ENCODE assay signal across 28 cellular contexts in genomic region chr12:30105505-30105904, GRCh38.
"Had no signal": no experiment of that assay in that cellular context is flagged by ENCODE, and none has a peak within 500 bp of the region (broad histone marks: within the 10 kb centered on the region; RNA-seq: fewer than 3 reads in every experiment).

No MANE protein-coding gene starts in this region.

- ATAC-seq: naive thymus-derived CD8-positive, alpha-beta T cell; natural killer cell treated with Interleukin-12 subunit alpha and Interleukin-12 subunit beta and Interleukin-15 and Interleukin-18, amount 100 ng/mL, for 72 hours; pancreas; right lobe of liver; stimulated activated effector memory CD8-positive, alpha-beta T cell treated with anti-CD3 and anti-CD28 coated beads, Interleukin-12 subunit alpha, Interleukin-12 subunit beta, amount 100 ng/mL, for 72 hours; stimulated activated naive B cell treated with anti-CD40 and anti-IgM and Interleukin-4, amounts not matched to agents 10 μg/mL and 1 μg/mL and 100 μg/mL, for 72 hours; upper lobe of right lung had no signal

- H3K27ac Mint-ChIP-seq: naive B cell; naive thymus-derived CD8-positive, alpha-beta T cell; natural killer cell treated with Interleukin-12 subunit alpha and Interleukin-12 subunit beta and Interleukin-15 and Interleukin-18, amount 100 ng/mL, for 72 hours; nephron progenitor cell; stimulated activated effector memory CD8-positive, alpha-beta T cell treated with anti-CD3 and anti-CD28 coated beads, Interleukin-12 subunit alpha, Interleukin-12 subunit beta, amount 100 ng/mL, for 72 hours; stimulated activated naive B cell treated with anti-CD40 and anti-IgM and Interleukin-4, amounts not matched to agents 10 μg/mL and 1 μg/mL and 100 μg/mL, for 72 hours; stimulated activated naive CD8-positive, alpha-beta T cell treated with anti-CD3 and anti-CD28 coated beads, Interleukin-15, Interleukin-2, amounts not matched to agents 100 ng/mL and 50 ng/mL, for 24 hours; type B pancreatic cell had no signal

- H3K4me3 Mint-ChIP-seq: naive B cell; naive thymus-derived CD8-positive, alpha-beta T cell; natural killer cell treated with Interleukin-12 subunit alpha and Interleukin-12 subunit beta and Interleukin-15 and Interleukin-18, amount 100 ng/mL, for 72 hours; nephron progenitor cell; stimulated activated effector memory CD8-positive, alpha-beta T cell treated with anti-CD3 and anti-CD28 coated beads, Interleukin-12 subunit alpha, Interleukin-12 subunit beta, amount 100 ng/mL, for 72 hours; stimulated activated naive B cell treated with anti-CD40 and anti-IgM and Interleukin-4, amounts not matched to agents 10 μg/mL and 1 μg/mL and 100 μg/mL, for 72 hours; stimulated activated naive CD8-positive, alpha-beta T cell treated with anti-CD3 and anti-CD28 coated beads, Interleukin-15, Interleukin-2, amounts not matched to agents 100 ng/mL and 50 ng/mL, for 24 hours; type B pancreatic cell had no signal

- H3K36me3 Mint-ChIP-seq: naive B cell; naive thymus-derived CD8-positive, alpha-beta T cell; natural killer cell treated with Interleukin-12 subunit alpha and Interleukin-12 subunit beta and Interleukin-15 and Interleukin-18, amount 100 ng/mL, for 72 hours; stimulated activated effector memory CD8-positive, alpha-beta T cell treated with anti-CD3 and anti-CD28 coated beads, Interleukin-12 subunit alpha, Interleukin-12 subunit beta, amount 100 ng/mL, for 72 hours; stimulated activated naive B cell treated with anti-CD40 and anti-IgM and Interleukin-4, amounts not matched to agents 10 μg/mL and 1 μg/mL and 100 μg/mL, for 72 hours; type B pancreatic cell had no signal

- H3K4me3 ChIP-seq: pancreas, prostate gland, right lobe of liver, sigmoid colon, stomach, suprapubic skin, testis, tibial artery, transverse colon, upper lobe of right lung, uterus had no signal

- H3K9me3 ChIP-seq: neutrophil, pancreas, prostate gland, right lobe of liver, sigmoid colon, suprapubic skin, testis, transverse colon, upper lobe of right lung, uterus had no signal

- H3K27me3 Mint-ChIP-seq: naive B cell; natural killer cell treated with Interleukin-12 subunit alpha and Interleukin-12 subunit beta and Interleukin-15 and Interleukin-18, amount 100 ng/mL, for 72 hours; stimulated activated naive B cell treated with anti-CD40 and anti-IgM and Interleukin-4, amounts not matched to agents 10 μg/mL and 1 μg/mL and 100 μg/mL, for 72 hours; stimulated activated naive CD8-positive, alpha-beta T cell treated with anti-CD3 and anti-CD28 coated beads, Interleukin-15, Interleukin-2, amounts not matched to agents 100 ng/mL and 50 ng/mL, for 24 hours; type B pancreatic cell had no signal

- H3K27me3 ChIP-seq: neutrophil, pancreas, right lobe of liver, sigmoid colon, stomach, suprapubic skin, testis, tibial artery, transverse colon, upper lobe of right lung, uterus had no signal

- DNase-seq: naive B cell; naive thymus-derived CD8-positive, alpha-beta T cell; nucleus accumbens; pancreas; right cardiac atrium; right lobe of liver; sigmoid colon; small intestine; stimulated activated CD4-positive, alpha-beta T cell treated with anti-CD3 and anti-CD28 coated beads, Interleukin-15, amount 100 ng/mL, for 24 hours; stimulated activated CD4-positive, alpha-beta T cell treated with anti-CD3 and anti-CD28 coated beads, Interleukin-2, amount 100 ng/mL, for 24 hours; stimulated activated CD4-positive, alpha-beta T cell treated with anti-CD3 and anti-CD28 coated beads, Interleukin-2, amount 100 ng/mL, for 48 hours; stimulated activated CD4-positive, alpha-beta T cell treated with anti-CD3 and anti-CD28 coated beads, Interleukin-4, amount 100 ng/mL, for 24 hours; stimulated activated naive B cell treated with anti-CD40 and anti-IgM and Interleukin-4, amounts not matched to agents 10 μg/mL and 1 μg/mL and 100 μg/mL, for 72 hours; stimulated activated naive CD4-positive, alpha-beta T cell treated with Interleukin-2 at 50 U/mL for 16 hours; stomach; testis; tibial artery; transverse colon; upper lobe of right lung; uterus had no signal

- H3K4me1 Mint-ChIP-seq: naive B cell; naive thymus-derived CD8-positive, alpha-beta T cell; stimulated activated effector memory CD8-positive, alpha-beta T cell treated with anti-CD3 and anti-CD28 coated beads, Interleukin-12 subunit alpha, Interleukin-12 subunit beta, amount 100 ng/mL, for 72 hours; stimulated activated naive B cell treated with anti-CD40 and anti-IgM and Interleukin-4, amounts not matched to agents 10 μg/mL and 1 μg/mL and 100 μg/mL, for 72 hours had no signal

- H3K4me1 ChIP-seq: pancreas, prostate gland, right lobe of liver, sigmoid colon, stomach, suprapubic skin, testis, transverse colon, upper lobe of right lung, uterus had no signal

- H3K9me3 Mint-ChIP-seq: type B pancreatic cell had no signal

- H3K27ac ChIP-seq: neutrophil, pancreas, prostate gland, right lobe of liver, sigmoid colon, stomach, suprapubic skin, testis, tibial artery, transverse colon, upper lobe of right lung, uterus had no signal

- H3K36me3 ChIP-seq: neutrophil, pancreas, prostate gland, right lobe of liver, sigmoid colon, stomach, suprapubic skin, tibial artery, transverse colon, upper lobe of right lung had no signal

- FAIRE-seq: pancreas, small intestine had no signal
